21 cellular contexts compared by ENCODE assay signal in the genomic region with DNA sequence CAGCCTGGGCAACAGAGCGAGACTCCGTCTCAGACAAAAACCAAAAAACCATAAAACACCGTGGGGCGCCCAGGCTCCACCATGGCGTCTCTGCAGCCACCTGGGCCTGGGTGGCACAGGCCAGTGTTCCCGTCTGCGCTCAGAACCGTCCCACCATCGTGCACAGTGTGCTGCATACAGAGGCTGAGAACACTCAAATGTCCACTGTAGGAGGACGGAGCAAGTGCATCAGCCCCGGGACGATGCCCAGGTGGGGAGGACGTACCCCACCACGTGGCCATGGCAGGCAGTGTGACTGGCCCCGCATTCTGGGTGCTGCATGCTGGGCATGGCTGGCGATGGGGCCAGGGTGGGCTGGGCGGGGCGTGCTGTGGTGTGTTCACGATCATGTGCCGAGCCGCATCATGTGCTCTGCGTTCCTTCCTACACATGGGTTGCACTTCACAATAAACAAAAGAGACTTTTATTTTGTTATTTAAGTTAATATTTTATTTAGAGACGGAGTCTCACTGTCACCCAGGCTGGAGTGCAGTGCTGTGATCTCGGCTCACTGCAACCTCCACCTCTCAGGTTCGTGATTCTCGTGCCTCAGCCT. TPM values are rescaled to one million over a fixed set of nuclear protein-coding genes. Genes with fewer than 3 reads are reported as not detected.
"Had no signal": no experiment of that assay in that cellular context is flagged by ENCODE, and none has a peak within 500 bp of the region (broad histone marks: within the 10 kb centered on the region; RNA-seq: fewer than 3 reads in every experiment).

No MANE protein-coding gene starts in this region.

- H3K9me3 Mint-ChIP-seq: activated CD4-positive, alpha-beta memory T cell treated with anti-CD3 and anti-CD28 coated beads, Interleukin-2, amount 10 ng/mL, durations not matched to agents 7 days and 5 days; activated naive CD8-positive, alpha-beta T cell treated with anti-CD3 and anti-CD28 coated beads, Interleukin-2, amount 10 ng/mL, durations not matched to agents 7 days and 5 days; naive thymus-derived CD4-positive, alpha-beta T cell; neural progenitor cell; T-helper 2 cell treated with Interferon-gamma antibody and Interleukin-4, amounts not matched to agents 5 μg/mL and 100 μg/mL, for 36 hours; WTC11 had no signal

- H3K36me3 ChIP-seq: neural progenitor cell, ovary had no signal

- H3K4me3 ChIP-seq: body of pancreas, dorsolateral prefrontal cortex, neural progenitor cell, ovary, tibial artery had no signal

- FAIRE-seq: TTC549, urothelium cell line had no signal

- DNase-seq: activated CD4-positive, alpha-beta memory T cell treated with anti-CD3 and anti-CD28 coated beads, Interleukin-2, amount 10 ng/mL, durations not matched to agents 7 days and 5 days; activated CD4-positive, alpha-beta T cell treated with anti-CD3 and anti-CD28 coated beads for 36 hours; activated CD8-positive, alpha-beta memory T cell treated with anti-CD3 and anti-CD28 coated beads, Interleukin-2, amount 10 ng/mL, durations not matched to agents 7 days and 5 days; activated naive CD8-positive, alpha-beta T cell treated with anti-CD3 and anti-CD28 coated beads, Interleukin-2, amount 10 ng/mL, durations not matched to agents 7 days and 5 days; central memory CD4-positive, alpha-beta T cell; foreskin fibroblast; mesenchymal stem cell; naive thymus-derived CD4-positive, alpha-beta T cell; stimulated activated naive CD4-positive, alpha-beta T cell; tibial artery had no signal

- H3K4me1 Mint-ChIP-seq: activated naive CD8-positive, alpha-beta T cell treated with anti-CD3 and anti-CD28 coated beads, Interleukin-2, amount 10 ng/mL, durations not matched to agents 7 days and 5 days had no signal

- ATAC-seq: activated CD4-positive, alpha-beta T cell treated with anti-CD3 and anti-CD28 coated beads for 36 hours; activated CD8-positive, alpha-beta memory T cell treated with anti-CD3 and anti-CD28 coated beads, Interleukin-2, amount 10 ng/mL, durations not matched to agents 7 days and 5 days; body of pancreas; naive thymus-derived CD4-positive, alpha-beta T cell; WTC11 had no signal

- H3K4me3 Mint-ChIP-seq: activated CD4-positive, alpha-beta memory T cell treated with anti-CD3 and anti-CD28 coated beads, Interleukin-2, amount 10 ng/mL, durations not matched to agents 7 days and 5 days; activated CD4-positive, alpha-beta T cell treated with anti-CD3 and anti-CD28 coated beads for 36 hours; activated CD8-positive, alpha-beta memory T cell treated with anti-CD3 and anti-CD28 coated beads, Interleukin-2, amount 10 ng/mL, durations not matched to agents 7 days and 5 days; activated naive CD8-positive, alpha-beta T cell treated with anti-CD3 and anti-CD28 coated beads, Interleukin-2, amount 10 ng/mL, durations not matched to agents 7 days and 5 days; naive thymus-derived CD4-positive, alpha-beta T cell; neural progenitor cell; T-helper 2 cell treated with Interferon-gamma antibody and Interleukin-4, amounts not matched to agents 5 μg/mL and 100 μg/mL, for 36 hours; WTC11 had no signal

- H3K9ac ChIP-seq: neural progenitor cell had no signal

- H3K36me3 Mint-ChIP-seq: activated CD8-positive, alpha-beta memory T cell treated with anti-CD3 and anti-CD28 coated beads, Interleukin-2, amount 10 ng/mL, durations not matched to agents 7 days and 5 days; activated naive CD8-positive, alpha-beta T cell treated with anti-CD3 and anti-CD28 coated beads, Interleukin-2, amount 10 ng/mL, durations not matched to agents 7 days and 5 days; neural progenitor cell had no signal

- H3K27me3 Mint-ChIP-seq: activated CD4-positive, alpha-beta memory T cell treated with anti-CD3 and anti-CD28 coated beads, Interleukin-2, amount 10 ng/mL, durations not matched to agents 7 days and 5 days; activated CD4-positive, alpha-beta T cell treated with anti-CD3 and anti-CD28 coated beads for 36 hours; activated CD8-positive, alpha-beta memory T cell treated with anti-CD3 and anti-CD28 coated beads, Interleukin-2, amount 10 ng/mL, durations not matched to agents 7 days and 5 days; activated naive CD8-positive, alpha-beta T cell treated with anti-CD3 and anti-CD28 coated beads, Interleukin-2, amount 10 ng/mL, durations not matched to agents 7 days and 5 days; naive thymus-derived CD4-positive, alpha-beta T cell had no signal

- H3K9me3 ChIP-seq: body of pancreas, ovary, tibial artery had no signal

- H3K27me3 ChIP-seq: body of pancreas, dorsolateral prefrontal cortex, neural progenitor cell, ovary, tibial artery had no signal

- H3K27ac ChIP-seq: body of pancreas, dorsolateral prefrontal cortex, epithelial cell of prostate, neural progenitor cell, ovary, tibial artery had no signal

- H3K4me1 ChIP-seq: body of pancreas, neural progenitor cell, tibial artery had no signal

- H3K27ac Mint-ChIP-seq: activated CD4-positive, alpha-beta memory T cell treated with anti-CD3 and anti-CD28 coated beads, Interleukin-2, amount 10 ng/mL, durations not matched to agents 7 days and 5 days; activated CD4-positive, alpha-beta T cell treated with anti-CD3 and anti-CD28 coated beads for 36 hours; activated CD8-positive, alpha-beta memory T cell treated with anti-CD3 and anti-CD28 coated beads, Interleukin-2, amount 10 ng/mL, durations not matched to agents 7 days and 5 days; activated naive CD8-positive, alpha-beta T cell treated with anti-CD3 and anti-CD28 coated beads, Interleukin-2, amount 10 ng/mL, durations not matched to agents 7 days and 5 days; T-helper 2 cell treated with Interferon-gamma antibody and Interleukin-4, amounts not matched to agents 5 μg/mL and 100 μg/mL, for 36 hours had no signal

RNA-seq across cellular contexts. Expression of a gene that starts 56.0 kb away (rescaled TPM):
- total RNA-seq: activated CD4-positive, alpha-beta memory T cell treated with anti-CD3 and anti-CD28 coated beads, Interleukin-2, amount 10 ng/mL, durations not matched to agents 7 days and 5 days; activated CD4-positive, alpha-beta T cell treated with anti-CD3 and anti-CD28 coated beads for 36 hours; activated CD8-positive, alpha-beta memory T cell treated with anti-CD3 and anti-CD28 coated beads, Interleukin-2, amount 10 ng/mL, durations not matched to agents 7 days and 5 days; activated naive CD8-positive, alpha-beta T cell treated with anti-CD3 and anti-CD28 coated beads, Interleukin-2, amount 10 ng/mL, durations not matched to agents 7 days and 5 days; kidney epithelial cell; lower leg skin; naive thymus-derived CD4-positive, alpha-beta T cell had no signal
- polyA plus RNA-seq: naive thymus-derived CD4-positive, alpha-beta T cell had no signal
